ENCODE assay signal across 1 cellular context in genomic region chr3:72350761-72351505, GRCh38.
TF ChIP-seq lines count a peak whose summit lies in the region.

No MANE protein-coding gene starts in this region.

TF ChIP-seq in K562, 482 proteins besides CTCF, POLR2A, EP300 and RAD21 (continued from another document):
- no peak for TF ChIP-seq STAT6 (CRISPR knock-in tag; IDR thresholded peaks at IDR 0.05)
- no peak for TF ChIP-seq E2F3 (CRISPR knock-in tag; IDR thresholded peaks at IDR 0.05)
- no peak for TF ChIP-seq LCOR (CRISPR knock-in tag; IDR thresholded peaks at IDR 0.05)
- TF ChIP-seq RBM22 (IDR thresholded peaks at IDR 0.05; ENCODE audit: low read depth, low read length, poor library complexity, severe bottlenecking): no peak
- no peak for TF ChIP-seq RFX1 (IDR thresholded peaks at IDR 0.05)
- no peak for TF ChIP-seq ZNF696 (CRISPR knock-in tag; conservative IDR thresholded peaks at IDR 0.05)
- TF ChIP-seq MYC (IDR thresholded peaks at IDR 0.05; ENCODE audit: low read depth, low read length): no peak
- TF ChIP-seq MYC (CRISPR knock-in tag; IDR thresholded peaks at IDR 0.05; ENCODE audit: borderline replicate concordance, low read depth): no peak
